26 cellular contexts compared by ENCODE assay signal in genomic region chrX:149831473-149831872, GRCh38. TPM values are rescaled to one million over a fixed set of nuclear protein-coding genes. Genes with fewer than 3 reads are reported as not detected.
"Had no signal": no experiment of that assay in that cellular context is flagged by ENCODE, and none has a peak within 500 bp of the region (broad histone marks: within the 10 kb centered on the region; RNA-seq: fewer than 3 reads in every experiment).

No MANE protein-coding gene starts in this region.

- H3K27me3 ChIP-seq: right lobe of liver, tibial nerve, uterus had no signal

- ATAC-seq: activated CD8-positive, alpha-beta T cell treated with anti-CD3 and anti-CD28 coated beads, Interleukin-2, amount 10 ng/mL, durations not matched to agents 7 days and 5 days; esophagus mucosa; right lobe of liver had no signal

- H3K36me3 ChIP-seq: adrenal gland, right lobe of liver, tibial nerve, uterus had no signal

- H3K4me3 Mint-ChIP-seq: activated B cell treated with CpG ODN at 0.5 μM for 24 hours; activated CD8-positive, alpha-beta T cell treated with anti-CD3 and anti-CD28 coated beads, Interleukin-2, amount 10 ng/mL, durations not matched to agents 7 days and 5 days; activated naive CD4-positive, alpha-beta T cell treated with anti-CD3 and anti-CD28 coated beads, Interleukin-2, amount 50 U/mL, for 24 hours; neural crest cell had no signal

- H3K27ac Mint-ChIP-seq: activated B cell treated with CpG ODN at 0.5 μM for 24 hours; activated CD8-positive, alpha-beta T cell treated with anti-CD3 and anti-CD28 coated beads, Interleukin-2, amount 10 ng/mL, durations not matched to agents 7 days and 5 days; activated naive CD4-positive, alpha-beta T cell treated with anti-CD3 and anti-CD28 coated beads, Interleukin-2, amount 50 U/mL, for 24 hours had no signal

- H3K27ac ChIP-seq: adrenal gland, right lobe of liver, tibial nerve had no signal

- H3K9me3 ChIP-seq: adrenal gland, right lobe of liver, tibial nerve, uterus had no signal

- H3K27me3 Mint-ChIP-seq: activated naive CD4-positive, alpha-beta T cell treated with anti-CD3 and anti-CD28 coated beads, Interleukin-2, amount 50 U/mL, for 24 hours had no signal

- H3K36me3 Mint-ChIP-seq: activated naive CD4-positive, alpha-beta T cell treated with anti-CD3 and anti-CD28 coated beads, Interleukin-2, amount 50 U/mL, for 24 hours had no signal

- H3K4me3 ChIP-seq: right lobe of liver, smooth muscle cell, tibial nerve, uterus had no signal

- H3K9me3 Mint-ChIP-seq: activated B cell treated with CpG ODN at 0.5 μM for 24 hours; activated naive CD4-positive, alpha-beta T cell treated with anti-CD3 and anti-CD28 coated beads, Interleukin-2, amount 50 U/mL, for 24 hours had no signal

- DNase-seq: activated B cell treated with CpG ODN at 0.5 μM for 24 hours; activated CD4-positive, alpha-beta T cell treated with anti-CD3 and anti-CD28 coated beads for 48 hours; activated CD8-positive, alpha-beta memory T cell treated with anti-CD3 and anti-CD28 coated beads, Interleukin-2, amount 50 U/mL, for 4 hours; activated CD8-positive, alpha-beta T cell treated with anti-CD3 and anti-CD28 coated beads, Interleukin-2, amount 10 ng/mL, durations not matched to agents 7 days and 5 days; activated effector memory CD4-positive, alpha-beta T cell treated with anti-CD3 and anti-CD28 coated beads, Interleukin-2, amount 50 U/mL, for 16 hours; activated T-cell treated with anti-CD3 and anti-CD28 coated beads, Interleukin-2, amount 50 U/mL, for 48 hours; adrenal gland; hippocampal formation; mesenchymal stem cell; right lobe of liver; stimulated activated CD4-positive, alpha-beta T cell treated with anti-CD3 and anti-CD28 coated beads, Interleukin-4, amount 100 ng/mL, for 4 hours; stimulated activated CD8-positive, alpha-beta memory T cell treated with anti-CD3 and anti-CD28 coated beads, Interleukin-4, amount 100 ng/mL, for 48 hours; stimulated activated naive CD4-positive, alpha-beta T cell treated with Interleukin-2 at 50 U/mL for 16 hours; substantia nigra; uterus had no signal

- H3K4me1 ChIP-seq: adrenal gland, right lobe of liver, tibial nerve, uterus had no signal

RNA-seq across cellular contexts. Expression of gene MAGEA8, which starts 49.5 kb away (rescaled TPM):
- total RNA-seq: activated B cell treated with CpG ODN at 0.5 μM for 24 hours; activated CD8-positive, alpha-beta T cell treated with anti-CD3 and anti-CD28 coated beads, Interleukin-2, amount 10 ng/mL, durations not matched to agents 7 days and 5 days; adrenal gland; cardiac septum; esophagus mucosa; glomerular endothelial cell; kidney epithelial cell; liver; neural crest cell; osteocyte; pulmonary artery endothelial cell; right lobe of liver; smooth muscle cell; tibial nerve; uterus had no signal
- polyA plus RNA-seq: adrenal gland, liver, smooth muscle cell had no signal

RNA-seq across cellular contexts. Expression of gene MAGEA9, which starts 49.7 kb away (rescaled TPM):
- total RNA-seq: activated B cell treated with CpG ODN at 0.5 μM for 24 hours; activated CD8-positive, alpha-beta T cell treated with anti-CD3 and anti-CD28 coated beads, Interleukin-2, amount 10 ng/mL, durations not matched to agents 7 days and 5 days; adrenal gland; cardiac septum; esophagus mucosa; glomerular endothelial cell; kidney epithelial cell; liver; neural crest cell; osteocyte; pulmonary artery endothelial cell; right lobe of liver; smooth muscle cell; tibial nerve; uterus had no signal
- polyA plus RNA-seq: adrenal gland, liver, smooth muscle cell had no signal
